Comparison of ENCODE assay signal across 2 cellular contexts in the genomic region with DNA sequence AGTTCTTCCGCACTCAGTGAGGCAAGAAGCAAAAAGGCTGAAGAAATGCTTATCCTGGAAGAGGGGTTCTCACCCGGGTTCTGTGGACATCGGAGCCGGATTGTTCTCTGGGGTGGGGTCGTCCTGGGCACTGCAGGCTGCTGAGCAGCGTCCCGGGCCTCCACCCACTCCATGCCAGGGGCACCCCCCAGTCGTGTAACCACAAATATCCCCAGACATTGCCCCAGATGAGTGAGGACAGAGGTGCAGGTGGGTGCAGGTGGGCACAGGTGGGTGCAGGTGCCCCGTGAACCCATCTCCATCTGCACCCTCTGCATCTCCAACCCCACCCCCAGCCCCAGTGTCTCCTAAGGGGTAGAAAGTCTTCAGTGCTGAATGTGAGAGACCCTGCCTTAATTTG.
TF ChIP-seq lines count a peak whose summit lies in the region.

No MANE protein-coding gene starts in this region.

TF ChIP-seq in HEK293, 187 proteins besides CTCF, POLR2A, EP300 and RAD21 (continued from another document):
- TF ChIP-seq ZNF362 (tag by site-specific recombination; IDR thresholded peaks at IDR 0.05) (no peak), PRDM6 (tag by site-specific recombination; IDR thresholded peaks at IDR 0.05) (no peak), ZNF121 (tag by site-specific recombination; IDR thresholded peaks at IDR 0.05) (no peak), ZIC2 (tag by site-specific recombination; IDR thresholded peaks at IDR 0.05) (no peak), MEIS1 (CRISPR knock-in tag; IDR thresholded peaks at IDR 0.05; ENCODE audit: borderline replicate concordance) (no peak)

TF ChIP-seq in GM23338, 12 proteins besides CTCF, POLR2A, EP300 and RAD21 (continued from another document):
- no peak for TF ChIP-seq EZH2 (IDR thresholded peaks at IDR 0.05; ENCODE audit: low read depth, unreplicated experiment)
- TF ChIP-seq EZH2phosphoT487 (IDR thresholded peaks at IDR 0.05; ENCODE audit: unreplicated experiment), result no peak
- TF ChIP-seq, protein P1, sequence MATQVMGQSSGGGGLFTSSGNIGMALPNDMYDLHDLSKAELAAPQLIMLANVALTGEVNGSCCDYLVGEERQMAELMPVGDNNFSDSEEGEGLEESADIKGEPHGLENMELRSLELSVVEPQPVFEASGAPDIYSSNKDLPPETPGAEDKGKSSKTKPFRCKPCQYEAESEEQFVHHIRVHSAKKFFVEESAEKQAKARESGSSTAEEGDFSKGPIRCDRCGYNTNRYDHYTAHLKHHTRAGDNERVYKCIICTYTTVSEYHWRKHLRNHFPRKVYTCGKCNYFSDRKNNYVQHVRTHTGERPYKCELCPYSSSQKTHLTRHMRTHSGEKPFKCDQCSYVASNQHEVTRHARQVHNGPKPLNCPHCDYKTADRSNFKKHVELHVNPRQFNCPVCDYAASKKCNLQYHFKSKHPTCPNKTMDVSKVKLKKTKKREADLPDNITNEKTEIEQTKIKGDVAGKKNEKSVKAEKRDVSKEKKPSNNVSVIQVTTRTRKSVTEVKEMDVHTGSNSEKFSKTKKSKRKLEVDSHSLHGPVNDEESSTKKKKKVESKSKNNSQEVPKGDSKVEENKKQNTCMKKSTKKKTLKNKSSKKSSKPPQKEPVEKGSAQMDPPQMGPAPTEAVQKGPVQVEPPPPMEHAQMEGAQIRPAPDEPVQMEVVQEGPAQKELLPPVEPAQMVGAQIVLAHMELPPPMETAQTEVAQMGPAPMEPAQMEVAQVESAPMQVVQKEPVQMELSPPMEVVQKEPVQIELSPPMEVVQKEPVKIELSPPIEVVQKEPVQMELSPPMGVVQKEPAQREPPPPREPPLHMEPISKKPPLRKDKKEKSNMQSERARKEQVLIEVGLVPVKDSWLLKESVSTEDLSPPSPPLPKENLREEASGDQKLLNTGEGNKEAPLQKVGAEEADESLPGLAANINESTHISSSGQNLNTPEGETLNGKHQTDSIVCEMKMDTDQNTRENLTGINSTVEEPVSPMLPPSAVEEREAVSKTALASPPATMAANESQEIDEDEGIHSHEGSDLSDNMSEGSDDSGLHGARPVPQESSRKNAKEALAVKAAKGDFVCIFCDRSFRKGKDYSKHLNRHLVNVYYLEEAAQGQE (IDR thresholded peaks at IDR 0.05; ENCODE audit: unreplicated experiment), result no peak
- no peak for TF ChIP-seq ZNF462 (CRISPR knock-in tag; IDR thresholded peaks at IDR 0.05)
- no peak for TF ChIP-seq STAT1 (IDR thresholded peaks at IDR 0.05; ENCODE audit: unreplicated experiment)
- no peak for TF ChIP-seq JUNB (IDR thresholded peaks at IDR 0.05; ENCODE audit: unreplicated experiment)
- TF ChIP-seq ZNF114 (CRISPR knock-in tag; IDR thresholded peaks at IDR 0.05), result no peak
- TF ChIP-seq NANOG (IDR thresholded peaks at IDR 0.05; ENCODE audit: borderline replicate concordance), result no peak
